ENCODE assay signal across 1 cellular context in genomic region chr16:19907161-19907992, GRCh38.
A peak's percentile ranks its signal among the peaks of the same experiment; 100 is the strongest.
TF ChIP-seq lines count a peak whose summit lies in the region.

No MANE protein-coding gene starts in this region.

TF ChIP-seq in HepG2, 621 proteins besides CTCF, POLR2A, EP300 and RAD21 (continued from another document and continues in another):
- TF ChIP-seq YY1 (IDR thresholded peaks at IDR 0.05; ENCODE audit: insufficient read depth, insufficient replicate concordance, low read depth, low read length) (no peak), TAF1 (CRISPR knock-in tag; IDR thresholded peaks at IDR 0.05) (0 out of 2 replicates have a peak, but pooled peaks have one; percentile 27), ZNF331 (CRISPR knock-in tag; IDR thresholded peaks at IDR 0.05) (peak; percentile 54; the same call in 1 of the 2 replicates), E2F5 (CRISPR knock-in tag; conservative IDR thresholded peaks at IDR 0.05) (peak; percentile 65; the same call in 1 of the 2 replicates), ELF3 (CRISPR knock-in tag; IDR thresholded peaks at IDR 0.05) (0 out of 2 replicates have a peak, but pooled peaks have one; percentile 48), TFDP1 (CRISPR knock-in tag; IDR thresholded peaks at IDR 0.05; ENCODE audit: borderline replicate concordance) (peak; percentile 56; the same call in 1 of the 2 replicates), ISX (CRISPR knock-in tag; conservative IDR thresholded peaks at IDR 0.05) (no peak), ZNF580 (CRISPR knock-in tag; IDR thresholded peaks at IDR 0.05; ENCODE audit: borderline replicate concordance, low read depth) (peak; percentile 63; the same call in 1 of the 2 replicates), JARID2 (CRISPR knock-in tag; IDR thresholded peaks at IDR 0.05; ENCODE audit: insufficient replicate concordance) (no peak), GLMP (CRISPR knock-in tag; IDR thresholded peaks at IDR 0.05; ENCODE audit: borderline replicate concordance) (no peak), AGO2 (optimal IDR thresholded peaks at IDR 0.05; ENCODE audit: low read depth, low read length) (no peak), IRX3 (CRISPR knock-in tag; IDR thresholded peaks at IDR 0.05; ENCODE audit: borderline replicate concordance, low read depth) (no peak), ATF5 (CRISPR knock-in tag; IDR thresholded peaks at IDR 0.05; ENCODE audit: low read depth) (no peak), MXI1 (IDR thresholded peaks at IDR 0.05; ENCODE audit: borderline replicate concordance, low read depth, low read length) (no peak), ZBTB40 (IDR thresholded peaks at IDR 0.05) (no peak), ZBTB40 (CRISPR knock-in tag; IDR thresholded peaks at IDR 0.05) (no peak), FOXO4 (CRISPR knock-in tag; conservative IDR thresholded peaks at IDR 0.05) (0 out of 2 replicates have a peak, but pooled peaks have one; percentile 10), CC2D1A (CRISPR knock-in tag; IDR thresholded peaks at IDR 0.05) (no peak), RAD51 (IDR thresholded peaks at IDR 0.05; ENCODE audit: borderline replicate concordance) (no peak), ZBTB20 (CRISPR knock-in tag; IDR thresholded peaks at IDR 0.05; ENCODE audit: borderline replicate concordance, low read depth) (no peak), ZFAT (CRISPR knock-in tag; conservative IDR thresholded peaks at IDR 0.05) (no peak), DDIT3 (CRISPR knock-in tag; IDR thresholded peaks at IDR 0.05) (no peak), JUNB (CRISPR knock-in tag; IDR thresholded peaks at IDR 0.05; ENCODE audit: borderline replicate concordance) (no peak), MAFG (CRISPR knock-in tag; IDR thresholded peaks at IDR 0.05) (no peak), ZNF773 (CRISPR knock-in tag; IDR thresholded peaks at IDR 0.05; ENCODE audit: borderline replicate concordance) (no peak), RCOR2 (CRISPR knock-in tag; IDR thresholded peaks at IDR 0.05) (peak; percentile 34; the same call in 1 of the 2 replicates), CBFB (CRISPR knock-in tag; IDR thresholded peaks at IDR 0.05) (peak; percentile 69; the same call in 1 of the 2 replicates), ZBTB8A (CRISPR knock-in tag; IDR thresholded peaks at IDR 0.05; ENCODE audit: borderline replicate concordance, low read depth) (no peak), PRDM10 (CRISPR knock-in tag; IDR thresholded peaks at IDR 0.05; ENCODE audit: low read depth) (0 out of 2 replicates have a peak, but pooled peaks have one; percentile 37), ELF1 (CRISPR knock-in tag; IDR thresholded peaks at IDR 0.05) (peak; percentile 38; the same call in 1 of the 2 replicates), ZNF383 (CRISPR knock-in tag; IDR thresholded peaks at IDR 0.05; ENCODE audit: borderline replicate concordance) (no peak), MTF2 (CRISPR knock-in tag; IDR thresholded peaks at IDR 0.05; ENCODE audit: borderline replicate concordance) (no peak; the same call in 1 of the 2 replicates), NRL (CRISPR knock-in tag; IDR thresholded peaks at IDR 0.05; ENCODE audit: borderline replicate concordance) (peak; percentile 93; the same call in 1 of the 2 replicates), HES4 (CRISPR knock-in tag; IDR thresholded peaks at IDR 0.05; ENCODE audit: borderline replicate concordance) (no peak), LCORL (IDR thresholded peaks at IDR 0.05) (no peak), LCORL (CRISPR knock-in tag; IDR thresholded peaks at IDR 0.05) (peak; percentile 64; the same call in 1 of the 2 replicates), LRRFIP1 (CRISPR knock-in tag; conservative IDR thresholded peaks at IDR 0.05) (no peak), KDM3A (CRISPR knock-in tag; IDR thresholded peaks at IDR 0.05; ENCODE audit: low read depth) (peak; percentile 72; the same call in 1 of the 2 replicates)
